In genomic region chr1:179293340-179294327, GRCh38 we compare ENCODE assay signal across 8 cellular contexts. TPM values are rescaled to one million over a fixed set of nuclear protein-coding genes. Genes with fewer than 3 reads are reported as not detected.
DNase-seq lines count a peak whose midpoint lies in the region; ATAC-seq and TF ChIP-seq lines count a peak whose summit lies in the region.

Gene SOAT1 (plus strand): TSS chr1:179293797. CDS start chr1:179302685, 8,888 bp downstream.

- H3K79me2 ChIP-seq in OCI-LY3 (ENCODE audit: low read length), result peaks cover 21% of the 10 kb centered on the region

- peak within 1 kb of the TSS; percentile 90 for H2AFZ ChIP-seq in OCI-LY3 (ENCODE audit: low read depth, low read length)

- peaks cover 63% of the 10 kb centered on the region for H3K27me3 ChIP-seq in HUES6 (ENCODE audit: control insufficient read depth, insufficient read depth, low read length)
- H3K27me3 ChIP-seq in OCI-LY3 (ENCODE audit: low read depth, low read length), result no peaks in the 10 kb centered on the region

- H3K9me3 ChIP-seq in HUES6 (ENCODE audit: control insufficient read depth, insufficient read depth, low read depth, low read length) (no peaks in the 10 kb centered on the region), OCI-LY3 (ENCODE audit: insufficient read depth, low read length) (no peaks in the 10 kb centered on the region)

- H3K4me2 ChIP-seq in OCI-LY3 (ENCODE audit: low read length), result peak within 1 kb of the TSS; percentile 95

- H3K9ac ChIP-seq in HUES6 (ENCODE audit: low read length), result peak within 1 kb of the TSS; percentile 90
- H3K9ac ChIP-seq in OCI-LY3 (ENCODE audit: low read length), result peak within 1 kb of the TSS; percentile 68

- H3K27ac ChIP-seq in HUES6 (ENCODE audit: low read depth, low read length), result no peak within 1 kb of the TSS; the same call in 1 of the 2 replicates
- H3K27ac ChIP-seq in OCI-LY3 (ENCODE audit: low read length), result peak within 1 kb of the TSS; percentile 36

- H3K4me3 ChIP-seq in HUES6 (ENCODE audit: low read depth, low read length) (peak within 1 kb of the TSS; percentile 76), OCI-LY3 (ENCODE audit: low read length) (peak within 1 kb of the TSS; percentile 82), epithelial cell of esophagus (ENCODE audit: low read length) (peak within 1 kb of the TSS; percentile 63)

- peak; percentile 94 for ATAC-seq in GM21390 (IDR thresholded peaks at IDR 0.05; ENCODE audit: unreplicated experiment)

- peaks cover 13% of the 10 kb centered on the region for H3K4me1 ChIP-seq in HUES6 (ENCODE audit: control insufficient read depth, insufficient read depth, low read length)
- peaks cover 33% of the 10 kb centered on the region for H3K4me1 ChIP-seq in OCI-LY3 (ENCODE audit: low read length)

- TF ChIP-seq CTCF in OCI-LY3 (IDR thresholded peaks at IDR 0.05; ENCODE audit: low read depth, low read length) (peak; percentile 11; the same call in 1 of the 2 replicates), epithelial cell of esophagus (IDR thresholded peaks at IDR 0.05; ENCODE audit: insufficient read depth, low read depth, low read length, missing control alignments) (no peak)

- H4K20me1 ChIP-seq in OCI-LY3 (ENCODE audit: insufficient read depth, low read length), result no peaks in the 10 kb centered on the region

- H3K36me3 ChIP-seq in HUES6 (ENCODE audit: control insufficient read depth, insufficient read depth, low read length) (no peaks in the 10 kb centered on the region), OCI-LY3 (replicated peaks; ENCODE audit: low read depth, low read length) (peaks cover 3% of the 10 kb centered on the region)

- DNase-seq in DMS 273 (lab: John Stamatoyannopoulos, UW; ENCODE audit: unreplicated experiment), result peak; percentile 96
- DNase-seq in activated T-cell treated with anti-CD3 and anti-CD28 coated beads for 24 hours (ENCODE audit: low read depth), result peak; percentile 89
- DNase-seq in epithelial cell of esophagus (ENCODE audit: low read depth), result peak; percentile 79
- DNase-seq in mucosa of gallbladder (ENCODE audit: low spot score), result peak; percentile 96
- DNase-seq in stimulated activated CD8-positive, alpha-beta memory T cell treated with anti-CD3 and anti-CD28 coated beads, Interleukin-4, amount 100 ng/mL, for 48 hours, result peak; percentile 97

RNA-seq across cellular contexts. Expression of gene SOAT1, which starts in this region (rescaled TPM):
- 83.1 TPM for total RNA-seq in mucosa of gallbladder
